Comparison of ENCODE assay signal across 17 cellular contexts in the genomic region with DNA sequence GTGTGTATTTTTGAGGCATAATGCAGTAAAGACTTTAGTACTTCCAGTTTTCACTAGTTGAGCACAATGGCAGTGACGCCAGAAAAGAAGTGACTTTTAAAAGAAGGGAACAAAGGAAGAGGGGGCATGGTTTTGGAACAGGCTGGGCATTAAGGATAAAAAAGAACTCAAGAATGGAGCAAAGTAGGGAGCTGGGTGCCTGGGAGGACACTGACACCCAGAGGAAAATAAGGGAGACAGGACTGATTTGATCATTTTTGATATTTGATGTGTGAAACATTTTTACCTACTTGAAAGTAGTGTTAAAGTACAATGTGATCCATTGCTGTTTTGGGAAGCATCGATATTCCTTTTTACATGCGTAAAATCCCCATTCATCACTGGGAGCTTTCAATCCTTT.
DNase-seq lines count a peak whose midpoint lies in the region; ATAC-seq, FAIRE-seq and TF ChIP-seq lines count a peak whose summit lies in the region.
"Had no signal": no experiment of that assay in that cellular context is flagged by ENCODE, and none has a peak within 500 bp of the region (broad histone marks: within the 10 kb centered on the region; RNA-seq: fewer than 3 reads in every experiment).

No MANE protein-coding gene starts in this region.

- H3K27ac ChIP-seq in A673 (ENCODE audit: low read depth, low read length, poor library complexity, severe bottlenecking): no peak overlapping the region
- H3K27ac ChIP-seq in K562 (ENCODE audit: extremely low read depth, low read depth, low read length): no peak overlapping the region
- H3K27ac ChIP-seq in mesenchymal stem cell (ENCODE audit: low read length, poor library complexity, severe bottlenecking): no peak overlapping the region
- H3K27ac ChIP-seq: colonic mucosa, KMS-11, neutrophil had no signal

- H4K91ac ChIP-seq in mesenchymal stem cell (ENCODE audit: low read length): no peak overlapping the region

- no peaks in the 10 kb centered on the region for H3K9me1 ChIP-seq in K562 (ENCODE audit: control insufficient read depth, insufficient read depth, low read length)

- peaks cover 2 to 17% (median 5%) of the 10 kb centered on the region in 3 donors for H3K27me3 Mint-ChIP-seq in immature natural killer cell (ENCODE audit: low read depth in 3 of 3)
- H3K27me3 Mint-ChIP-seq: activated CD4-positive, alpha-beta memory T cell treated with anti-CD3 and anti-CD28 coated beads, Interleukin-2, amount 10 ng/mL, durations not matched to agents 7 days and 5 days had no signal

- DNase-seq in A673 (ENCODE audit: low spot score) (peak; percentile 2), HCEC 1CT (peak; percentile 8), K562 (ENCODE audit: extremely low read depth in 1 of 4, low spot score in 3 of 4) (no peak), mesenchymal stem cell (peak; percentile 19), immature natural killer cell (no peak), NCI-H526 treated with DMSO at 0.1 percent for 48 hours (lab: John Stamatoyannopoulos, UW) (no peak), NCI-H2107 treated with DMSO at 0.1 percent for 48 hours (lab: John Stamatoyannopoulos, UW; ENCODE audit: unreplicated experiment) (no peak), NAMALWA (ENCODE audit: low spot score) (no peak)
- DNase-seq: activated CD4-positive, alpha-beta memory T cell treated with anti-CD3 and anti-CD28 coated beads, Interleukin-2, amount 10 ng/mL, durations not matched to agents 7 days and 5 days; C1 segment of cervical spinal cord; colonic mucosa; GDM1; left cardiac atrium; NCI-H2171 had no signal

- no peaks in the 10 kb centered on the region for H3K36me3 ChIP-seq in A673 (ENCODE audit: insufficient read depth, low read length, poor library complexity, severe bottlenecking)
- no peaks in the 10 kb centered on the region for H3K36me3 ChIP-seq in K562 (ENCODE audit: control insufficient read depth, insufficient read depth, low read length)
- H3K36me3 ChIP-seq in mesenchymal stem cell (ENCODE audit: control insufficient read depth in 1 of 2, insufficient read depth in 2 of 2, low read depth in 1 of 2, low read length in 2 of 2): peaks cover 0 to 17% of the 10 kb centered on the region in 2 experiments
- H3K36me3 ChIP-seq: colonic mucosa, neutrophil had no signal

- no TSS peak for BruUV-seq in A673 (replicated peaks; lab: Mats Ljungman, UMichigan)
- no TSS peak for BruUV-seq in K562 (replicated peaks; lab: Mats Ljungman, UMichigan)

- H2BK15ac ChIP-seq in mesenchymal stem cell (ENCODE audit: low read depth, poor library complexity, severe bottlenecking): no peak overlapping the region

- no peaks in the 10 kb centered on the region for H3K79me2 ChIP-seq in K562 (ENCODE audit: control insufficient read depth, insufficient read depth, low read length)

- no peak overlapping the region for H2AK5ac ChIP-seq in mesenchymal stem cell (ENCODE audit: low read length, severe bottlenecking)

- no peak overlapping the region for H3K4me3 Mint-ChIP-seq in immature natural killer cell
- H3K4me3 Mint-ChIP-seq: activated CD4-positive, alpha-beta memory T cell treated with anti-CD3 and anti-CD28 coated beads, Interleukin-2, amount 10 ng/mL, durations not matched to agents 7 days and 5 days had no signal

- H3K4me1 Mint-ChIP-seq in immature natural killer cell: no peaks in the 10 kb centered on the region
- H3K4me1 Mint-ChIP-seq: activated CD4-positive, alpha-beta memory T cell treated with anti-CD3 and anti-CD28 coated beads, Interleukin-2, amount 10 ng/mL, durations not matched to agents 7 days and 5 days had no signal

- H3K36me3 Mint-ChIP-seq in immature natural killer cell: no peaks in the 10 kb centered on the region
- H3K36me3 Mint-ChIP-seq: activated naive CD4-positive, alpha-beta T cell treated with anti-CD3 and anti-CD28 coated beads, Interleukin-2, amount 50 U/mL, for 72 hours had no signal

- H2AFZ ChIP-seq in K562 (ENCODE audit: low read depth, low read length) (no peak overlapping the region), mesenchymal stem cell (ENCODE audit: low read depth, low read length) (no peak overlapping the region)

- POLR2A ChIA-PET in A673 (lab: Charles Lee; ENCODE audit: low non-redundant PET): no interaction called here
- POLR2A ChIA-PET in K562 (lab: Yijun Ruan, JAX): no interaction called here

- H3K79me1 ChIP-seq in mesenchymal stem cell (replicated peaks; ENCODE audit: low read length, poor library complexity, severe bottlenecking): peaks cover 16% of the 10 kb centered on the region

- H4K20me1 ChIP-seq in K562 (replicated peaks; ENCODE audit: control insufficient read depth, insufficient read depth, low read length): no peaks in the 10 kb centered on the region

- no peak overlapping the region for H3K4ac ChIP-seq in mesenchymal stem cell (ENCODE audit: low read depth in 1 of 2, low read length in 2 of 2)

- no peak overlapping the region for H3K18ac ChIP-seq in mesenchymal stem cell (ENCODE audit: low read depth in 1 of 2, low read length in 2 of 2)

- no peak overlapping the region for H3K14ac ChIP-seq in mesenchymal stem cell (ENCODE audit: low read length in 2 of 2)

- no peak overlapping the region for H2BK5ac ChIP-seq in mesenchymal stem cell (ENCODE audit: low read depth, low read length, poor library complexity, severe bottlenecking)

- CTCF ChIA-PET in A673 (lab: Charles Lee): no interaction called here
- CTCF ChIA-PET in K562 (lab: Yijun Ruan, JAX; ENCODE audit: low intra/inter-chr PET ratio): interaction anchor here (0.7 to 1.3 kb wide), 2 partner anchors 321 to 435 kb away, joined by 3 to 4 read pairs; no protein-coding TSS in a partner anchor

- H3K9me3 ChIP-seq in A673 (ENCODE audit: low read depth, low read length, poor library complexity, severe bottlenecking) (no peaks in the 10 kb centered on the region), K562 (replicated peaks; ENCODE audit: control insufficient read depth, insufficient read depth, low read depth, low read length) (no peaks in the 10 kb centered on the region), mesenchymal stem cell (ENCODE audit: control insufficient read depth, low read length) (peaks cover 16% of the 10 kb centered on the region)
- H3K9me3 ChIP-seq: colonic mucosa, neutrophil had no signal

- TF ChIP-seq RAD21 in K562 (CRISPR knock-in tag; conservative IDR thresholded peaks at IDR 0.05 in 1 of 2, IDR thresholded peaks at IDR 0.05 in 1 of 2): peak; percentile 58 to 68

- in situ Hi-C loops in K562 (cut with MboI): no loop called here

- H3K23ac ChIP-seq in mesenchymal stem cell (ENCODE audit: low read length in 2 of 2): no peak overlapping the region

- intact Hi-C loops in A673 (cut with micrococcal nuclease; ENCODE audit: unreplicated experiment) (loop anchor here (2.0 kb wide), 1 partner anchor 320 kb away; no protein-coding TSS in a partner anchor), K562 (cut with micrococcal nuclease) (loop anchor here (10.0 kb wide), 1 partner anchor 138 kb away; no protein-coding TSS in a partner anchor)

- no peaks in the 10 kb centered on the region for H3K4me1 ChIP-seq in A673 (ENCODE audit: insufficient read depth, low read length, poor library complexity, severe bottlenecking)
- no peaks in the 10 kb centered on the region for H3K4me1 ChIP-seq in K562 (replicated peaks in 1 of 2; ENCODE audit: control insufficient read depth in 2 of 2, insufficient read depth in 2 of 2, low read length in 2 of 2)
- H3K4me1 ChIP-seq in mesenchymal stem cell (ENCODE audit: control insufficient read depth, insufficient read depth, low read depth, low read length): no peaks in the 10 kb centered on the region
- H3K4me1 ChIP-seq: colonic mucosa had no signal

- H3K9ac ChIP-seq in K562 (ENCODE audit: insufficient read depth in 1 of 2, low read depth in 2 of 2, low read length in 2 of 2): no peak overlapping the region
- H3K9ac ChIP-seq in mesenchymal stem cell (ENCODE audit: low read length): peak overlapping the region; percentile 44
- H3K9ac ChIP-seq: KMS-11 had no signal

- no peak overlapping the region for H2BK120ac ChIP-seq in mesenchymal stem cell (ENCODE audit: low read depth, low read length)

- H3K27ac Mint-ChIP-seq in immature natural killer cell: no peak overlapping the region
- H3K27ac Mint-ChIP-seq: activated CD4-positive, alpha-beta memory T cell treated with anti-CD3 and anti-CD28 coated beads, Interleukin-2, amount 10 ng/mL, durations not matched to agents 7 days and 5 days; activated naive CD4-positive, alpha-beta T cell treated with anti-CD3 and anti-CD28 coated beads, Interleukin-2, amount 50 U/mL, for 72 hours had no signal

- peak; percentile 18; the same call in 1 of the 2 replicates for TF ChIP-seq CTCF in A673 (conservative IDR thresholded peaks at IDR 0.05; ENCODE audit: low read depth, low read length)
- TF ChIP-seq CTCF in K562 (IDR thresholded peaks at IDR 0.05 in 2 of 3, conservative IDR thresholded peaks at IDR 0.05 in 1 of 3; ENCODE audit: insufficient read depth in 2 of 3, low read depth in 1 of 3, low read length in 3 of 3): peak in 2 of 3 experiments; percentile 14 to 43; a peak in 2 of 6 replicates

- no peak overlapping the region for H2BK12ac ChIP-seq in mesenchymal stem cell (ENCODE audit: low read length in 2 of 2)

- no peak for ATAC-seq in K562
- ATAC-seq: activated naive CD4-positive, alpha-beta T cell treated with anti-CD3 and anti-CD28 coated beads, Interleukin-2, amount 50 U/mL, for 72 hours; left cardiac atrium had no signal

- H3K4me2 ChIP-seq in K562 (ENCODE audit: insufficient read depth, low read length) (no peak overlapping the region), mesenchymal stem cell (ENCODE audit: low read length, poor library complexity, severe bottlenecking) (no peak overlapping the region)
- H3K4me2 ChIP-seq: KMS-11 had no signal

- WGBS in K562 (ENCODE audit: insufficient coverage, low coverage, missing lambda C conversion rate): 0% methylated on average over 3 of the region's 3 CpGs
- WGBS in mesenchymal stem cell: over 99% methylated on average over 3 of the region's 3 CpGs

- H4K8ac ChIP-seq in mesenchymal stem cell (ENCODE audit: low read length): no peak overlapping the region

- H3K27me3 ChIP-seq in A673 (replicated peaks; ENCODE audit: insufficient read depth, low read depth, low read length, poor library complexity) (peaks cover 12% of the 10 kb centered on the region), K562 (ENCODE audit: control insufficient read depth in 2 of 2, insufficient read depth in 2 of 2, low read length in 2 of 2) (no peaks in the 10 kb centered on the region), mesenchymal stem cell (ENCODE audit: control insufficient read depth in 1 of 2, insufficient read depth in 1 of 2, low read length in 2 of 2) (no peaks in the 10 kb centered on the region)
- H3K27me3 ChIP-seq: colonic mucosa, neutrophil had no signal

- H3K4me3 ChIP-seq in A673 (ENCODE audit: low read depth, low read length, poor library complexity, severe bottlenecking) (no peak overlapping the region), K562 (no peak overlapping the region), mesenchymal stem cell (ENCODE audit: insufficient read depth in 1 of 2, low read depth in 1 of 2, low read length in 2 of 2) (no peak overlapping the region)
- H3K4me3 ChIP-seq: colonic mucosa had no signal

- no peak for TF ChIP-seq POLR2A in K562 (conservative IDR thresholded peaks at IDR 0.05)

- no peak for FAIRE-seq in K562 (lab: Jason Lieb, UNC)

- TF ChIP-seq EP300 in K562 (IDR thresholded peaks at IDR 0.05; ENCODE audit: low read length): no peak

- H3K9me3 Mint-ChIP-seq in immature natural killer cell: no peaks in the 10 kb centered on the region
- H3K9me3 Mint-ChIP-seq: activated CD4-positive, alpha-beta memory T cell treated with anti-CD3 and anti-CD28 coated beads, Interleukin-2, amount 10 ng/mL, durations not matched to agents 7 days and 5 days had no signal

Comparison
In these comparisons a context has a peak if more than half of its experiments do, and no peak if none do; other contexts are left out.
1. DNase-seq: peak in A673 (single experiment), HCEC 1CT (single experiment) and mesenchymal stem cell (single experiment); none in K562 (0 of 4), immature natural killer cell (0 of 3), NCI-H526 treated with DMSO at 0.1 percent for 48 hours (single experiment), NCI-H2107 treated with DMSO at 0.1 percent for 48 hours (single experiment) and NAMALWA (single experiment).